Comparison of ENCODE assay signal across 27 cellular contexts in the genomic region with DNA sequence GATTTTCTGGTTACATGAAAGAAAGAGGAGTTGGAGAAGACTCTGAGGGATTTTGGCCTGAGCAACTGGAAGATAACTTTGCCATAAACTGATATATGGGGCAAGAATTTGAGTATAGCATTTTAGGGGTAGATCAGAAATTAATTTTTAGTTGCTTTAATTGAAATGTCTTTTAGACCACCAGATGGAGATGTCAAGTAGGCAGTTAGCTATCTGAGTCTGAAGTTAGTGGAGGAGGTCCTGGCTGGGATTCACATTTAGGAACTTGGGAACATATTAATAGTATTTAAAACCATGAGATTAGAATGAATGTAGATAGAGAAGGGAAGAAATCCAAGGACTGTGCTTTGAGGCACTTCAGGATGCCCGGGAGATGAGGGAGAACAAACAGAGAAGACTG. TPM values are rescaled to one million over a fixed set of nuclear protein-coding genes. Genes with fewer than 3 reads are reported as not detected.
A peak's percentile ranks its signal among the peaks of the same experiment; 100 is the strongest.
DNase-seq lines count a peak whose midpoint lies in the region; ATAC-seq and TF ChIP-seq lines count a peak whose summit lies in the region.
"Had no signal": no experiment of that assay in that cellular context is flagged by ENCODE, and none has a peak within 500 bp of the region (broad histone marks: within the 10 kb centered on the region; RNA-seq: fewer than 3 reads in every experiment).

No MANE protein-coding gene starts in this region.

- no peaks in the 10 kb centered on the region for H3K36me3 ChIP-seq in osteoblast (ENCODE audit: insufficient read depth, low read length)
- no peaks in the 10 kb centered on the region for H3K36me3 ChIP-seq in adrenal gland (replicated peaks in 1 of 2)

- TF ChIP-seq POLR2A in adrenal gland (IDR thresholded peaks at IDR 0.05) = no peak

- H3K9me3 Mint-ChIP-seq in natural killer cell treated with Interleukin-12 subunit alpha and Interleukin-12 subunit beta and Interleukin-15 and Interleukin-18, amount 100 ng/mL, for 72 hours = no peaks in the 10 kb centered on the region
- H3K9me3 Mint-ChIP-seq in stimulated activated naive B cell treated with anti-CD40 and anti-IgM and Interleukin-4, amounts not matched to agents 10 μg/mL and 1 μg/mL and 100 μg/mL, for 72 hours = no peaks in the 10 kb centered on the region
- H3K9me3 Mint-ChIP-seq: activated T-cell treated with anti-CD3 and anti-CD28 coated beads, Interleukin-2, amount 50 U/mL, for 4 hours; central memory CD8-positive, alpha-beta T cell; H9; memory B cell; naive B cell; T-helper 2 cell treated with Interferon-gamma antibody and Interleukin-4, amounts not matched to agents 5 μg/mL and 100 μg/mL, for 36 hours had no signal

- H3K27ac Mint-ChIP-seq in natural killer cell treated with Interleukin-12 subunit alpha and Interleukin-12 subunit beta and Interleukin-15 and Interleukin-18, amount 100 ng/mL, for 72 hours = no peak overlapping the region
- no peak overlapping the region for H3K27ac Mint-ChIP-seq in stimulated activated naive B cell treated with anti-CD40 and anti-IgM and Interleukin-4, amounts not matched to agents 10 μg/mL and 1 μg/mL and 100 μg/mL, for 72 hours
- H3K27ac Mint-ChIP-seq: H9; memory B cell; naive B cell; T-helper 2 cell treated with Interferon-gamma antibody and Interleukin-4, amounts not matched to agents 5 μg/mL and 100 μg/mL, for 36 hours had no signal

- TF ChIP-seq CTCF in AG09309 (IDR thresholded peaks at IDR 0.05; ENCODE audit: control insufficient read depth, insufficient read depth, low read depth, low read length, missing control alignments) = peak; percentile 8
- TF ChIP-seq CTCF in epithelial cell of proximal tubule (conservative IDR thresholded peaks at IDR 0.05; ENCODE audit: low read depth, low read length) = peak; percentile 18
- TF ChIP-seq CTCF in osteoblast (IDR thresholded peaks at IDR 0.05; ENCODE audit: extremely low read depth, low read depth, low read length) = peak; percentile 29
- peak in 1 of 6 experiments; percentile 4 for TF ChIP-seq CTCF in adrenal gland (IDR thresholded peaks at IDR 0.05)

- whole genome bisulfite sequencing in adrenal gland, 4 donors = 67 to 82% (median 73%) methylated on average over 1 of the region's 1 CpG

- ATAC-seq in natural killer cell treated with Interleukin-12 subunit alpha and Interleukin-12 subunit beta and Interleukin-15 and Interleukin-18, amount 100 ng/mL, for 72 hours = no peak
- no peak for ATAC-seq in stimulated activated naive B cell treated with anti-CD40 and anti-IgM and Interleukin-4, amounts not matched to agents 10 μg/mL and 1 μg/mL and 100 μg/mL, for 72 hours (replicated peaks)
- ATAC-seq: activated T-cell treated with anti-CD3 and anti-CD28 coated beads, Interleukin-2, amount 50 U/mL, for 4 hours had no signal

- H3K36me3 Mint-ChIP-seq in natural killer cell treated with Interleukin-12 subunit alpha and Interleukin-12 subunit beta and Interleukin-15 and Interleukin-18, amount 100 ng/mL, for 72 hours = no peaks in the 10 kb centered on the region
- H3K36me3 Mint-ChIP-seq in stimulated activated naive B cell treated with anti-CD40 and anti-IgM and Interleukin-4, amounts not matched to agents 10 μg/mL and 1 μg/mL and 100 μg/mL, for 72 hours = no peaks in the 10 kb centered on the region
- H3K36me3 Mint-ChIP-seq: memory B cell, naive B cell had no signal

- no peaks in the 10 kb centered on the region for H3K9me3 ChIP-seq in osteoblast (ENCODE audit: low read depth, low read length)
- H3K9me3 ChIP-seq in adrenal gland (replicated peaks in 1 of 3) = no peaks in the 10 kb centered on the region

- H3K4me3 Mint-ChIP-seq in natural killer cell treated with Interleukin-12 subunit alpha and Interleukin-12 subunit beta and Interleukin-15 and Interleukin-18, amount 100 ng/mL, for 72 hours = no peak overlapping the region
- no peak overlapping the region for H3K4me3 Mint-ChIP-seq in stimulated activated naive B cell treated with anti-CD40 and anti-IgM and Interleukin-4, amounts not matched to agents 10 μg/mL and 1 μg/mL and 100 μg/mL, for 72 hours
- H3K4me3 Mint-ChIP-seq: activated T-cell treated with anti-CD3 and anti-CD28 coated beads, Interleukin-2, amount 50 U/mL, for 4 hours; central memory CD8-positive, alpha-beta T cell; H9; memory B cell; naive B cell; T-helper 2 cell treated with Interferon-gamma antibody and Interleukin-4, amounts not matched to agents 5 μg/mL and 100 μg/mL, for 36 hours had no signal

- intact Hi-C loops in adrenal gland (cut with DNase I) = loop anchor here (2.0 to 10.0 kb wide), 3 partner anchors 72 to 190 kb away; partner anchors contain the start of gene CNN3 (in 1 of the 2)

- H2AFZ ChIP-seq in osteoblast (ENCODE audit: low read length) = no peak overlapping the region

- H3K4me1 ChIP-seq in osteoblast (ENCODE audit: insufficient read depth, low read length) = peaks cover 8% of the 10 kb centered on the region
- H3K4me1 ChIP-seq in adrenal gland (replicated peaks in 1 of 2) = peaks cover 0 to 10% of the 10 kb centered on the region in 2 donors

- no peaks in the 10 kb centered on the region for H3K27me3 Mint-ChIP-seq in natural killer cell treated with Interleukin-12 subunit alpha and Interleukin-12 subunit beta and Interleukin-15 and Interleukin-18, amount 100 ng/mL, for 72 hours
- H3K27me3 Mint-ChIP-seq in stimulated activated naive B cell treated with anti-CD40 and anti-IgM and Interleukin-4, amounts not matched to agents 10 μg/mL and 1 μg/mL and 100 μg/mL, for 72 hours = no peaks in the 10 kb centered on the region

- H3K4me3 ChIP-seq in AG09309 (ENCODE audit: control insufficient read depth, low read depth, low read length) (no peak overlapping the region), epithelial cell of proximal tubule (ENCODE audit: low read depth, low read length) (no peak overlapping the region), osteoblast (ENCODE audit: insufficient read depth, low read length) (no peak overlapping the region), adrenal gland (no peak overlapping the region)
- H3K4me3 ChIP-seq: SK-N-MC, smooth muscle cell had no signal

- H3K4me1 Mint-ChIP-seq in natural killer cell treated with Interleukin-12 subunit alpha and Interleukin-12 subunit beta and Interleukin-15 and Interleukin-18, amount 100 ng/mL, for 72 hours (ENCODE audit: low read depth in 2 of 2) = no peaks in the 10 kb centered on the region
- no peaks in the 10 kb centered on the region for H3K4me1 Mint-ChIP-seq in stimulated activated naive B cell treated with anti-CD40 and anti-IgM and Interleukin-4, amounts not matched to agents 10 μg/mL and 1 μg/mL and 100 μg/mL, for 72 hours
- H3K4me1 Mint-ChIP-seq: central memory CD8-positive, alpha-beta T cell; H9; memory B cell; naive B cell had no signal

- DNase-seq in AG09309 (ENCODE audit: low read depth) (no peak), LHCN-M2 (ENCODE audit: low read depth) (peak; percentile 31), epithelial cell of proximal tubule (ENCODE audit: low read depth) (no peak), osteoblast (ENCODE audit: insufficient read length, low spot score, missing footprints) (no peak), adrenal gland (no peak), RPMI8226 (no peak)
- DNase-seq in natural killer cell treated with Interleukin-12 subunit alpha and Interleukin-12 subunit beta and Interleukin-15 and Interleukin-18, amount 100 ng/mL, for 72 hours (ENCODE audit: low spot score) = no peak
- DNase-seq in stimulated activated naive B cell treated with anti-CD40 and anti-IgM and Interleukin-4, amounts not matched to agents 10 μg/mL and 1 μg/mL and 100 μg/mL, for 72 hours = no peak
- DNase-seq: ACHN; activated CD4-positive, alpha-beta T cell treated with anti-CD3 and anti-CD28 coated beads for 48 hours; activated naive CD4-positive, alpha-beta T cell treated with Interleukin-2 at 50 U/mL for 16 hours; activated T-cell treated with anti-CD3 and anti-CD28 coated beads, Interleukin-2, amount 50 U/mL, for 4 hours; H9; naive B cell; NCI-H187; NCI-H526; occipital lobe; substantia nigra had no signal

- H3K27me3 ChIP-seq in osteoblast (ENCODE audit: insufficient read depth, low read length) (no peaks in the 10 kb centered on the region), adrenal gland (no peaks in the 10 kb centered on the region)

- no peaks in the 10 kb centered on the region for H3K79me2 ChIP-seq in osteoblast (ENCODE audit: insufficient read depth, low read length)

- H4K20me1 ChIP-seq in osteoblast (ENCODE audit: insufficient read depth, low read length) = no peaks in the 10 kb centered on the region

- H3K4me2 ChIP-seq in osteoblast (ENCODE audit: insufficient read depth, low read length) = no peak overlapping the region
- H3K4me2 ChIP-seq: smooth muscle cell had no signal

- H3K27ac ChIP-seq in osteoblast (ENCODE audit: low read depth, low read length) (no peak overlapping the region), adrenal gland (no peak overlapping the region)
- H3K27ac ChIP-seq: C4-2B, HL-60, SK-N-MC, VCaP had no signal

RNA-seq across cellular contexts. Expression of gene SLC44A3, which starts 32.6 kb away (rescaled TPM):
- total RNA-seq in LHCN-M2 (2014; rRNA removed) (1.2 and 1.5 TPM in 2 replicates), epithelial cell of proximal tubule (9.3 and 24.3 TPM in 2 replicates), osteoblast (2.9 and 7.1 TPM in 2 replicates), adrenal gland (10 to 100 TPM in 3 of 8 donors, 1 to 10 TPM in 5; 6.6 to 26.2 (median 9.5) TPM)
- 1.2 TPM for polyA plus RNA-seq in LHCN-M2 (2012)
- not detected for total RNA-seq in natural killer cell treated with Interleukin-12 subunit alpha and Interleukin-12 subunit beta and Interleukin-15 and Interleukin-18, amount 100 ng/mL, for 72 hours
- 10 to 100 TPM in 1 of 3 donors, 1 to 10 TPM in 2; 4.2 to 21.0 (median 7.3) TPM for polyA plus RNA-seq in adrenal gland
- total RNA-seq: activated CD8-positive, alpha-beta memory T cell treated with anti-CD3 and anti-CD28 coated beads for 36 hours had no signal
